8 cellular contexts compared by ENCODE assay signal in the genomic region with DNA sequence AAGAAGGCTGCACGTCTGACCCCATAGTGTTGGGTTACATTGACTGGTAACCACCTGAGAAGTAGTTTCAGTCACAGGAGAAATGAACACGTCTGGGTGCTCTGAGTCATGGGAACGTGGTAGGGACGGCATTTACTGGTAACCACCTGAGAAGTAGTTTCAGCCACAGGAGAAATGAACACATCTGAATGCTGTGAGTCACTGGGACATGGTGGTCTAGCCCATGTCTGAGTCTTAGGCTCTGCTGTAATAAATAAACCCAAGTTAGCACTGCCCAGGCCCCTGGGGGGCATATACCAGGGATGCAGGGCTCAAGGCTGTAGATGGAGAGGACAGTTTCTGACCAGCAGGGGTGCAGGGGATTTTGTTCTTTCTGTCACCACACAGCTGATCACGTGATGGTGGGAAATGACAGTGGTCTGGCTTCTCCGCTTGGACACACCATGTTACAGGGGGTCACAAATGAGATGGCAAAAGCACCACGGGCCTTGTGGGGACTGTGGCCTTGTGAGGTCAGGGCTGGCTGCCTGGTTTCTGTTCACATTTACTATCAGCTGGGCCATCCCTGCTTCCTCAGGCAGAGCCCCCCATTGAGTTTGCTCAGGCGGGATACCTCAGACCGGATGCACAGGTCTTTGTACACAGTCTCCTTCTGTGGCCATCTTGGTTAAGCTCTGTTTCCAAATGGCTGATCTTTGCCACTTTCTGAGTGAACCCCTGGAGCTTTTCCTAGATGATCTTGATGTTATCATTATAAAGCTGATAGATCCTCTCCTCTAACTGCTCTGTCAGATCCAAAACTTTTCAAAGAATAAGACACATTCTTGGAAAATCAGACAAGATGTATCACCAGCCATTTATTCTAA. TPM values are rescaled to one million over a fixed set of nuclear protein-coding genes. Genes with fewer than 3 reads are reported as not detected.
DNase-seq lines count a peak whose midpoint lies in the region; ATAC-seq and TF ChIP-seq lines count a peak whose summit lies in the region.

No MANE protein-coding gene starts in this region.

- no peaks in the 10 kb centered on the region for H3K9me3 Mint-ChIP-seq in activated naive CD8-positive, alpha-beta T cell treated with anti-CD3 and anti-CD28 coated beads, Interleukin-2, amount 10 ng/mL, durations not matched to agents 7 days and 5 days

- no peak overlapping the region for H2AFZ ChIP-seq in hepatocyte

- intact Hi-C loops in spleen (cut with DNase I; ENCODE audit: low total_unique reads): no loop called here

- no peak for TF ChIP-seq POLR2A in spleen (IDR thresholded peaks at IDR 0.05)

- H3K4me1 ChIP-seq in spleen: no peaks in the 10 kb centered on the region
- H3K4me1 ChIP-seq in hepatocyte (ENCODE audit: insufficient read depth): no peaks in the 10 kb centered on the region

- no peak overlapping the region for H3K4me3 ChIP-seq in brain microvascular endothelial cell (ENCODE audit: low read depth, low read length)
- no peak overlapping the region for H3K4me3 ChIP-seq in spleen
- no peak overlapping the region for H3K4me3 ChIP-seq in hepatocyte

- H3K27ac Mint-ChIP-seq in activated naive CD8-positive, alpha-beta T cell treated with anti-CD3 and anti-CD28 coated beads, Interleukin-2, amount 10 ng/mL, durations not matched to agents 7 days and 5 days: no peak overlapping the region

- no peaks in the 10 kb centered on the region for H3K79me2 ChIP-seq in hepatocyte

- no peaks in the 10 kb centered on the region for H3K9me3 ChIP-seq in spleen
- no peaks in the 10 kb centered on the region for H3K9me3 ChIP-seq in hepatocyte (ENCODE audit: low read depth)

- no peaks in the 10 kb centered on the region for H3K9me2 ChIP-seq in hepatocyte (replicated peaks; ENCODE audit: insufficient read depth)

- DNase-seq in Daoy (ENCODE audit: low read depth) (peak; percentile 79), brain microvascular endothelial cell (no peak), HuH-7.5 (ENCODE audit: low spot score) (no peak), spleen (no peak), hepatocyte (ENCODE audit: low spot score) (no peak)
- peak; percentile 39 for DNase-seq in activated naive CD8-positive, alpha-beta T cell treated with anti-CD3 and anti-CD28 coated beads, Interleukin-2, amount 10 ng/mL, durations not matched to agents 7 days and 5 days

- ATAC-seq in GM19397 (IDR thresholded peaks at IDR 0.05; ENCODE audit: unreplicated experiment) (peak; percentile 94), HG03280 (IDR thresholded peaks at IDR 0.05; ENCODE audit: unreplicated experiment) (peak; percentile 95)
- ATAC-seq in activated naive CD8-positive, alpha-beta T cell treated with anti-CD3 and anti-CD28 coated beads, Interleukin-2, amount 10 ng/mL, durations not matched to agents 7 days and 5 days (ENCODE audit: low read depth): peak; percentile 85

- no peaks in the 10 kb centered on the region for H3K36me3 ChIP-seq in brain microvascular endothelial cell (replicated peaks)
- H3K36me3 ChIP-seq in spleen: no peaks in the 10 kb centered on the region
- no peaks in the 10 kb centered on the region for H3K36me3 ChIP-seq in hepatocyte (replicated peaks; ENCODE audit: insufficient read depth, low read depth)

- H3K36me3 Mint-ChIP-seq in activated naive CD8-positive, alpha-beta T cell treated with anti-CD3 and anti-CD28 coated beads, Interleukin-2, amount 10 ng/mL, durations not matched to agents 7 days and 5 days: no peaks in the 10 kb centered on the region

- peaks cover 17% of the 10 kb centered on the region for H3K27me3 Mint-ChIP-seq in activated naive CD8-positive, alpha-beta T cell treated with anti-CD3 and anti-CD28 coated beads, Interleukin-2, amount 10 ng/mL, durations not matched to agents 7 days and 5 days

- TF ChIP-seq CTCF in brain microvascular endothelial cell (IDR thresholded peaks at IDR 0.05; ENCODE audit: low read depth, low read length, missing control alignments) (no peak), spleen (IDR thresholded peaks at IDR 0.05 in 8 of 11, conservative IDR thresholded peaks at IDR 0.05 in 3 of 11) (no peak), hepatocyte (IDR thresholded peaks at IDR 0.05; ENCODE audit: poor library complexity) (no peak)

- no peaks in the 10 kb centered on the region for H3K27me3 ChIP-seq in brain microvascular endothelial cell (replicated peaks)
- no peaks in the 10 kb centered on the region for H3K27me3 ChIP-seq in spleen (replicated peaks in 1 of 7)
- peaks cover 6% of the 10 kb centered on the region for H3K27me3 ChIP-seq in hepatocyte

- H3K4me2 ChIP-seq in hepatocyte: no peak overlapping the region

- WGBS in spleen, 5 donors: 63 to 73% (median 70%) methylated on average over 9 of the region's 9 CpGs
- WGBS in hepatocyte (ENCODE audit: low lambda C conversion rate, missing lambda C conversion rate): 88% methylated on average over 9 of the region's 9 CpGs

- no peak overlapping the region for H3K27ac ChIP-seq in brain microvascular endothelial cell
- no peak overlapping the region for H3K27ac ChIP-seq in spleen
- no peak overlapping the region for H3K27ac ChIP-seq in hepatocyte

- H3K4me3 Mint-ChIP-seq in activated naive CD8-positive, alpha-beta T cell treated with anti-CD3 and anti-CD28 coated beads, Interleukin-2, amount 10 ng/mL, durations not matched to agents 7 days and 5 days: no peak overlapping the region

- in situ Hi-C loops in brain microvascular endothelial cell (cut with HindIII; ENCODE audit: low pct_ligation_motif_present, low sequenced_read_pairs): no loop called here

- peaks cover 16% of the 10 kb centered on the region for H3K4me1 Mint-ChIP-seq in activated naive CD8-positive, alpha-beta T cell treated with anti-CD3 and anti-CD28 coated beads, Interleukin-2, amount 10 ng/mL, durations not matched to agents 7 days and 5 days

- no peaks in the 10 kb centered on the region for H4K20me1 ChIP-seq in hepatocyte (ENCODE audit: insufficient read depth, poor library complexity, severe bottlenecking)

- POLR2A ChIA-PET in activated naive CD8-positive, alpha-beta T cell treated with anti-CD3 and anti-CD28 coated beads, Interleukin-2, amount 10 ng/mL, durations not matched to agents 7 days and 5 days (lab: Charles Lee): no interaction called here

RNA-seq across cellular contexts. Expression of gene C12orf42, which starts 9.8 kb away (rescaled TPM):
- total RNA-seq in Daoy (2014; rRNA removed; shearing (Covaris generic)): not detected in 2 replicates
- 1 to 10 TPM; 4.8 to 5.4 TPM for total RNA-seq in activated naive CD8-positive, alpha-beta T cell treated with anti-CD3 and anti-CD28 coated beads, Interleukin-2, amount 10 ng/mL, durations not matched to agents 7 days and 5 days
- total RNA-seq in spleen (10 to 100 TPM in 6 of 7 donors, 1 to 10 TPM in 1; 8.9 to 18.1 (median 13.5) TPM), hepatocyte (not detected in 2 replicates)
- polyA plus RNA-seq in spleen (1 to 10 TPM; 3.7 to 6.0 (median 4.4) TPM), hepatocyte (not detected in 2 replicates)

Comparison
In these comparisons a context has a peak if more than half of its experiments do, and no peak if none do; other contexts are left out.
1. DNase-seq: peak in Daoy (single experiment) and activated naive CD8-positive, alpha-beta T cell treated with anti-CD3 and anti-CD28 coated beads, Interleukin-2, amount 10 ng/mL, durations not matched to agents 7 days and 5 days (single experiment); none in brain microvascular endothelial cell (single experiment), HuH-7.5 (single experiment), spleen (single experiment) and hepatocyte (single experiment).
2. Peak in every context shown above with its lines, with median percentiles within 50 percentile points of each other: ATAC-seq.